ENCODE assay signal across 24 cellular contexts in genomic region chr2:42978175-42978886, GRCh38.
DNase-seq lines count a peak whose midpoint lies in the region; TF ChIP-seq lines count a peak whose summit lies in the region.
"Had no signal": no experiment of that assay in that cellular context is flagged by ENCODE, and none has a peak within 500 bp of the region (broad histone marks: within the 10 kb centered on the region; RNA-seq: fewer than 3 reads in every experiment).

No MANE protein-coding gene starts in this region.

- intact Hi-C loops in spleen (cut with DNase I; ENCODE audit: low total_unique reads) = loop anchor here (10.0 kb wide), 1 partner anchor 246 kb away; the partner anchor contains the start of gene ZFP36L2

- no peaks in the 10 kb centered on the region for H3K9me3 ChIP-seq in liver (ENCODE audit: control insufficient read depth in 4 of 4, low read length in 3 of 4)
- no peaks in the 10 kb centered on the region for H3K9me3 ChIP-seq in spleen
- no peaks in the 10 kb centered on the region for H3K9me3 ChIP-seq in neural progenitor cell (ENCODE audit: low read depth)
- H3K9me3 ChIP-seq: ascending aorta, thyroid gland had no signal

- peaks cover 8% of the 10 kb centered on the region for H3K27me3 Mint-ChIP-seq in neural progenitor cell (ENCODE audit: insufficient read depth, low read depth)
- H3K27me3 Mint-ChIP-seq: CD4-positive, alpha-beta T cell had no signal

- H2AFZ ChIP-seq in neural progenitor cell (replicated peaks) = no peak overlapping the region

- no peaks in the 10 kb centered on the region for H3K9me3 Mint-ChIP-seq in neural progenitor cell
- H3K9me3 Mint-ChIP-seq: activated naive CD4-positive, alpha-beta T cell treated with anti-CD3 and anti-CD28 coated beads, Interleukin-2, amount 50 U/mL, for 72 hours; CD4-positive, alpha-beta T cell had no signal

- no peaks in the 10 kb centered on the region for H3K36me3 Mint-ChIP-seq in neural progenitor cell
- H3K36me3 Mint-ChIP-seq: activated naive CD4-positive, alpha-beta T cell treated with anti-CD3 and anti-CD28 coated beads, Interleukin-2, amount 50 U/mL, for 72 hours had no signal

- H3K27me3 ChIP-seq in liver (ENCODE audit: control insufficient read depth in 4 of 4, insufficient read depth in 4 of 4, low read length in 3 of 4) = no peaks in the 10 kb centered on the region
- H3K27me3 ChIP-seq in spleen (replicated peaks in 1 of 7) = peaks cover 0 to 6% (median 0%) of the 10 kb centered on the region in 7 donors
- no peaks in the 10 kb centered on the region for H3K27me3 ChIP-seq in neural progenitor cell
- H3K27me3 ChIP-seq: ascending aorta, thyroid gland had no signal

- TF ChIP-seq CTCF in liver (IDR thresholded peaks at IDR 0.05; ENCODE audit: low read depth, low read length, missing input control) (no peak), spleen (IDR thresholded peaks at IDR 0.05 in 8 of 11, conservative IDR thresholded peaks at IDR 0.05 in 3 of 11) (no peak), neural progenitor cell (IDR thresholded peaks at IDR 0.05) (no peak)

- peaks cover 17% of the 10 kb centered on the region for H3K4me1 Mint-ChIP-seq in neural progenitor cell

- no peaks in the 10 kb centered on the region for H3K79me2 ChIP-seq in neural progenitor cell (ENCODE audit: low read depth)

- no peaks in the 10 kb centered on the region for H4K20me1 ChIP-seq in neural progenitor cell (ENCODE audit: low read depth)

- 62% methylated on average over 5 of the region's 5 CpGs for WGBS in liver
- WGBS in spleen, 5 donors = 92 to 99% (median 95%) methylated on average over 4 to 5 of the region's 5 CpGs

- no peaks in the 10 kb centered on the region for H3K36me3 ChIP-seq in liver (ENCODE audit: control insufficient read depth in 4 of 4, insufficient read depth in 3 of 4, low read depth in 1 of 4, low read length in 3 of 4)
- no peaks in the 10 kb centered on the region for H3K36me3 ChIP-seq in spleen
- H3K36me3 ChIP-seq in neural progenitor cell = no peaks in the 10 kb centered on the region
- H3K36me3 ChIP-seq: ascending aorta, thyroid gland had no signal

- H3K27ac ChIP-seq in liver (ENCODE audit: low read depth in 1 of 2, low read length in 2 of 2) = peak overlapping the region; percentile 29 to 45
- no peak overlapping the region for H3K27ac ChIP-seq in spleen
- H3K27ac ChIP-seq in neural progenitor cell = no peak overlapping the region
- H3K27ac ChIP-seq: ascending aorta, thyroid gland had no signal

- TF ChIP-seq POLR2A in spleen (IDR thresholded peaks at IDR 0.05) = no peak

- DNase-seq in COLO668 (lab: John Stamatoyannopoulos, UW; ENCODE audit: unreplicated experiment) (peak; percentile 36), HuH-7.5 (ENCODE audit: low spot score) (peak; percentile 54), spleen (peak; percentile 58), neural progenitor cell (ENCODE audit: low spot score) (no peak), T1000 (lab: John Stamatoyannopoulos, UW) (no peak)
- no peak for DNase-seq in activated CD4-positive, alpha-beta T cell treated with anti-CD3 and anti-CD28 coated beads for 1 hour
- DNase-seq: activated CD4-positive, alpha-beta T cell treated with anti-CD3 and anti-CD28 coated beads, Interleukin-2, amount 50 U/mL, for 4 hours; CD4-positive, alpha-beta T cell; central memory CD4-positive, alpha-beta T cell; DMS153; GDM1; GOT3; MV-4-11; NCI-H2171; NCI-H526; occipital lobe; stimulated activated CD4-positive, alpha-beta T cell treated with anti-CD3 and anti-CD28 coated beads, Interleukin-12 subunit alpha, Interleukin-12 subunit beta, amount 100 ng/mL, for 4 hours; stimulated activated CD4-positive, alpha-beta T cell treated with anti-CD3 and anti-CD28 coated beads, Interleukin-4, amount 100 ng/mL, for 4 hours; stimulated activated naive CD8-positive, alpha-beta T cell treated with anti-CD3 and anti-CD28 coated beads, Interleukin-15, Interleukin-2, amounts not matched to agents 100 U/mL and 50 U/mL, for 24 hours; T-helper 2 cell; thyroid gland had no signal

- H3K4me3 ChIP-seq in liver (ENCODE audit: low read depth in 1 of 3, low read length in 3 of 3) = no peak overlapping the region
- H3K4me3 ChIP-seq in spleen = no peak overlapping the region
- no peak overlapping the region for H3K4me3 ChIP-seq in neural progenitor cell
- H3K4me3 ChIP-seq: ascending aorta, thyroid gland had no signal

- no peak overlapping the region for H3K4me3 Mint-ChIP-seq in neural progenitor cell
- H3K4me3 Mint-ChIP-seq: CD4-positive, alpha-beta T cell had no signal

- peaks cover 16 to 44% (median 31%) of the 10 kb centered on the region in 4 donors for H3K4me1 ChIP-seq in liver (ENCODE audit: control insufficient read depth in 4 of 4, insufficient read depth in 4 of 4, low read length in 3 of 4)
- H3K4me1 ChIP-seq in spleen = peaks cover 4 to 42% (median 25%) of the 10 kb centered on the region in 6 donors
- peaks cover 16% of the 10 kb centered on the region for H3K4me1 ChIP-seq in neural progenitor cell

- H3K9ac ChIP-seq in liver (ENCODE audit: low read depth in 1 of 2, low read length in 2 of 2) (no peak overlapping the region), neural progenitor cell (no peak overlapping the region)

- H3K27ac Mint-ChIP-seq in neural progenitor cell = no peak overlapping the region
- H3K27ac Mint-ChIP-seq: activated naive CD4-positive, alpha-beta T cell treated with anti-CD3 and anti-CD28 coated beads, Interleukin-2, amount 50 U/mL, for 72 hours; CD4-positive, alpha-beta T cell had no signal

- H3K4me2 ChIP-seq in neural progenitor cell = no peak overlapping the region

- peak in 1 of 2 donors; percentile 44 for TF ChIP-seq RAD21 in liver (IDR thresholded peaks at IDR 0.05)

- H3F3A ChIP-seq in neural progenitor cell (ENCODE audit: low read depth) = peaks cover 7% of the 10 kb centered on the region

TF ChIP-seq in liver, 16 proteins besides CTCF, POLR2A, EP300 and RAD21:
- no peak for TF ChIP-seq FOXA1 (IDR thresholded peaks at IDR 0.05)
- no peak for TF ChIP-seq TAF1 (conservative IDR thresholded peaks at IDR 0.05)
- no peak for TF ChIP-seq REST (IDR thresholded peaks at IDR 0.05)
- TF ChIP-seq HNF4G (IDR thresholded peaks at IDR 0.05) = no peak
- peak; percentile 22 for TF ChIP-seq SP1 (IDR thresholded peaks at IDR 0.05)
- no peak for TF ChIP-seq FOXA2 (IDR thresholded peaks at IDR 0.05)
- no peak for TF ChIP-seq NR2F2 (IDR thresholded peaks at IDR 0.05)
- TF ChIP-seq ATF3 (IDR thresholded peaks at IDR 0.05) = no peak
- no peak for TF ChIP-seq EGR1 (IDR thresholded peaks at IDR 0.05; ENCODE audit: low read depth in 2 of 2)
- TF ChIP-seq RXRA (IDR thresholded peaks at IDR 0.05) = peak in 1 of 2 donors; percentile 45
- TF ChIP-seq ZBTB33 (IDR thresholded peaks at IDR 0.05) = no peak
- no peak for TF ChIP-seq MAX (IDR thresholded peaks at IDR 0.05)
- TF ChIP-seq JUND (IDR thresholded peaks at IDR 0.05) = no peak
- TF ChIP-seq YY1 (IDR thresholded peaks at IDR 0.05) = peak; percentile 82
- peak in 1 of 2 donors; percentile 23 for TF ChIP-seq HNF4A (conservative IDR thresholded peaks at IDR 0.05)
- TF ChIP-seq GABPA (IDR thresholded peaks at IDR 0.05 in 1 of 2, conservative IDR thresholded peaks at IDR 0.05 in 1 of 2) = no peak

Comparison
In these comparisons a context has a peak if more than half of its experiments do, and no peak if none do; other contexts are left out.
1. DNase-seq: peak in COLO668 (single experiment), HuH-7.5 (single experiment) and spleen (single experiment); none in activated CD4-positive, alpha-beta T cell treated with anti-CD3 and anti-CD28 coated beads for 1 hour (single experiment), neural progenitor cell (single experiment) and T1000 (single experiment).
2. H3K27ac ChIP-seq: peak in liver (2 of 2); none in spleen (0 of 8) and neural progenitor cell (single experiment).